Comparison of ENCODE assay signal across 22 cellular contexts in genomic region chr11:114310095-114310494, GRCh38.
"Had no signal": no experiment of that assay in that cellular context is flagged by ENCODE, and none has a peak within 500 bp of the region (broad histone marks: within the 10 kb centered on the region; RNA-seq: fewer than 3 reads in every experiment).

No MANE protein-coding gene starts in this region.

- H3K27ac ChIP-seq: left ventricle myocardium inferior, parathyroid adenoma, SJCRH30 had no signal

- H3K27me3 ChIP-seq: adrenal gland, body of pancreas, heart right ventricle, SJCRH30 had no signal

- H3K9me3 ChIP-seq: adrenal gland, body of pancreas, gastroesophageal sphincter, left ventricle myocardium inferior, SJCRH30 had no signal

- H3K9ac ChIP-seq: parathyroid adenoma had no signal

- H3K4me1 ChIP-seq: body of pancreas, parathyroid adenoma, SJCRH30 had no signal

- H2AFZ ChIP-seq: parathyroid adenoma had no signal

- H3K4me3 ChIP-seq: adrenal gland, body of pancreas, gastroesophageal sphincter, heart right ventricle, left ventricle myocardium inferior, SJCRH30 had no signal

- DNase-seq: activated CD4-positive, alpha-beta T cell treated with anti-CD3 and anti-CD28 coated beads, Interleukin-2, amount 50 U/mL, for 1 hour; activated CD4-positive, CD25-positive, alpha-beta regulatory T cell treated with anti-CD3 and anti-CD28 coated beads, Interleukin-2, amount 50 U/mL, for 72 hours; activated CD8-positive, alpha-beta memory T cell treated with anti-CD3 and anti-CD28 coated beads for 24 hours; activated CD8-positive, alpha-beta memory T cell treated with anti-CD3 and anti-CD28 coated beads, Interleukin-2, amount 50 U/mL, for 48 hours; activated effector memory CD4-positive, alpha-beta T cell treated with anti-CD3 and anti-CD28 coated beads, Interleukin-2, amount 50 U/mL, for 16 hours; activated naive CD4-positive, alpha-beta T cell treated with anti-CD3 and anti-CD28 coated beads, Interleukin-2, amount 50 U/mL, for 16 hours; activated T-cell treated with anti-CD3 and anti-CD28 coated beads, Interleukin-2, amount 50 U/mL, for 48 hours; adrenal gland; body of pancreas; central memory CD4-positive, alpha-beta T cell; erythroblast; heart right ventricle; left ventricle myocardium inferior; mesendoderm; natural killer cell; SJCRH30; stimulated activated CD4-positive, alpha-beta T cell treated with anti-CD3 and anti-CD28 coated beads, Interleukin-12 subunit alpha, Interleukin-12 subunit beta, amount 100 ng/mL, for 4 hours; stimulated activated CD4-positive, alpha-beta T cell treated with anti-CD3 and anti-CD28 coated beads, Interleukin-2, amount 100 ng/mL, for 24 hours; stimulated activated naive CD4-positive, alpha-beta T cell treated with Interleukin-2 at 50 U/mL for 16 hours; substantia nigra had no signal

- H3K36me3 ChIP-seq: adrenal gland had no signal

- ATAC-seq: body of pancreas, gastroesophageal sphincter, heart right ventricle, natural killer cell had no signal

- H3K79me2 ChIP-seq: parathyroid adenoma had no signal
